ENCODE assay signal across 14 cellular contexts in the genomic region with DNA sequence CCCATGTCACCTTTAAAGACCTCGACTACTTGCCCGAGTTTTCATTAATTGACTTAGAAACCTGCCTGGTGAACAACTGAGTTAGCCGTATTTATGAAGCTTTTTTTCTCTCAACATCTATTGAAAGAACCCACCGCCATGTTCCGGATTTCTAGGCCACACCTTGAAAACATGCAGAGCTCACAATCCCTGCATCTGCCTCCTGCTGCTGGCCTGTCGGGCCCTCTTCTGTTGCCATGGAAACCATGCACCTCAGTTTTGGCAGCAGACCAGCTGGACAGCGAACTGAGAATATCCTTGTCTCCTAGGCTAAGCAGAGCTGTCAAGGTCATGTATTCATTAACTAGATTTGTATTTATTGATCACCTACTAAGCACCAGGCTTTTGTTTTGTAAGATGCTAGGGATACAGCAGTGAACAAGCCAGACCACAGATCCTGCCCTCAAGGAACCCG. TPM values are rescaled to one million over a fixed set of nuclear protein-coding genes. Genes with fewer than 3 reads are reported as not detected.
A peak's percentile ranks its signal among the peaks of the same experiment; 100 is the strongest.
DNase-seq lines count a peak whose midpoint lies in the region; ATAC-seq and TF ChIP-seq lines count a peak whose summit lies in the region.
"Had no signal": no experiment of that assay in that cellular context is flagged by ENCODE, and none has a peak within 500 bp of the region (broad histone marks: within the 10 kb centered on the region; RNA-seq: fewer than 3 reads in every experiment).

No MANE protein-coding gene starts in this region.

- H4K20me1 ChIP-seq in MM.1S (ENCODE audit: insufficient read depth, low read length), result no peaks in the 10 kb centered on the region

- H3K27me3 Mint-ChIP-seq in Calu3 (ENCODE audit: unreplicated experiment), result peaks cover 12% of the 10 kb centered on the region
- no peaks in the 10 kb centered on the region for H3K27me3 Mint-ChIP-seq in naive thymus-derived CD8-positive, alpha-beta T cell

- H3K27ac ChIP-seq in MM.1S (ENCODE audit: low read length) (no peak overlapping the region), RWPE1 (no peak overlapping the region), psoas muscle (no peak overlapping the region), ascending aorta (no peak overlapping the region)
- H3K27ac ChIP-seq: esophagus squamous epithelium, right atrium auricular region had no signal

- CTCF ChIA-PET in Calu3 (lab: Charles Lee) (no interaction called here), RWPE1 (lab: Yijun Ruan, JAX) (interaction anchor here (0.7 kb wide), 1 partner anchor 875 kb away, joined by 3 read pairs; no protein-coding TSS in a partner anchor)

- peaks cover 27% of the 10 kb centered on the region for H3K36me3 Mint-ChIP-seq in Calu3 (ENCODE audit: insufficient read depth, unreplicated experiment)
- H3K36me3 Mint-ChIP-seq in naive thymus-derived CD8-positive, alpha-beta T cell, result no peaks in the 10 kb centered on the region
- H3K36me3 Mint-ChIP-seq: CD4-positive, CD25-positive, alpha-beta regulatory T cell had no signal

- no peak overlapping the region for H3K27ac Mint-ChIP-seq in Calu3 (ENCODE audit: unreplicated experiment)
- H3K27ac Mint-ChIP-seq in naive thymus-derived CD8-positive, alpha-beta T cell, result peak overlapping the region in 1 of 10 donors; percentile 17
- H3K27ac Mint-ChIP-seq: CD4-positive, CD25-positive, alpha-beta regulatory T cell had no signal

- H3K4me1 Mint-ChIP-seq in Calu3 (ENCODE audit: low read depth, unreplicated experiment), result peaks cover 11% of the 10 kb centered on the region
- H3K4me1 Mint-ChIP-seq in naive thymus-derived CD8-positive, alpha-beta T cell, result peaks cover 3 to 10% (median 4%) of the 10 kb centered on the region in 4 donors

- peak; percentile 42 for DNase-seq in Calu3
- peak; percentile 56 for DNase-seq in MM.1S
- peak; percentile 96 for DNase-seq in RPMI8226
- peak; percentile 57 for DNase-seq in kidney tubule cell (ENCODE audit: low spot score)
- no peak for DNase-seq in naive thymus-derived CD8-positive, alpha-beta T cell
- DNase-seq in RWPE1 (ENCODE audit: low spot score), result no peak
- no peak for DNase-seq in psoas muscle
- DNase-seq in ascending aorta (ENCODE audit: low spot score in 2 of 2), result no peak
- DNase-seq: activated CD4-positive, alpha-beta T cell treated with anti-CD3 and anti-CD28 coated beads, Interleukin-2, amount 50 U/mL, for 1 hour; CD4-positive, CD25-positive, alpha-beta regulatory T cell; esophagus squamous epithelium; left colon had no signal

- H3F3A ChIP-seq in MM.1S (ENCODE audit: insufficient read depth, low read length), result peaks cover 19% of the 10 kb centered on the region

- peaks cover 3% of the 10 kb centered on the region for H3K79me2 ChIP-seq in MM.1S (ENCODE audit: low read length)

- peaks cover 12% of the 10 kb centered on the region; the same call in 1 of the 2 replicates for H3K4me1 ChIP-seq in MM.1S (ENCODE audit: low read length)
- no peaks in the 10 kb centered on the region for H3K4me1 ChIP-seq in psoas muscle
- H3K4me1 ChIP-seq in ascending aorta, result peaks cover 0 to 5% of the 10 kb centered on the region in 2 donors

- H3K4me2 ChIP-seq in MM.1S (ENCODE audit: low read depth, low read length), result no peak overlapping the region

- H3K27me3 ChIP-seq in MM.1S (replicated peaks; ENCODE audit: insufficient read depth, low read length) (no peaks in the 10 kb centered on the region), psoas muscle (ENCODE audit: insufficient read depth in 3 of 3, low read length in 2 of 3) (peaks cover 0 to 13% (median 0%) of the 10 kb centered on the region in 3 donors), ascending aorta (no peaks in the 10 kb centered on the region)
- H3K27me3 ChIP-seq: right atrium auricular region had no signal

- 54 to 58% (median 57%) methylated on average over 8 of the region's 8 CpGs for WGBS in psoas muscle, 3 donors

- no peak for TF ChIP-seq CTCF in Calu3 (IDR thresholded peaks at IDR 0.05; ENCODE audit: unreplicated experiment)
- TF ChIP-seq CTCF in MM.1S (IDR thresholded peaks at IDR 0.05; ENCODE audit: low read length), result no peak
- no peak for TF ChIP-seq CTCF in RWPE1 (conservative IDR thresholded peaks at IDR 0.05; ENCODE audit: low read depth)
- no peak for TF ChIP-seq CTCF in psoas muscle (IDR thresholded peaks at IDR 0.05)
- TF ChIP-seq CTCF in ascending aorta (IDR thresholded peaks at IDR 0.05), result no peak

- no peak for ATAC-seq in naive thymus-derived CD8-positive, alpha-beta T cell
- no peak for ATAC-seq in psoas muscle
- ATAC-seq: left colon, Panc1 had no signal

- H3K9me3 Mint-ChIP-seq in Calu3 (ENCODE audit: low read depth, unreplicated experiment), result no peaks in the 10 kb centered on the region
- no peaks in the 10 kb centered on the region for H3K9me3 Mint-ChIP-seq in naive thymus-derived CD8-positive, alpha-beta T cell
- H3K9me3 Mint-ChIP-seq: CD4-positive, CD25-positive, alpha-beta regulatory T cell had no signal

- H3K36me3 ChIP-seq in MM.1S (replicated peaks; ENCODE audit: insufficient read depth, low read length) (no peaks in the 10 kb centered on the region), psoas muscle (ENCODE audit: insufficient read depth in 1 of 2, low read depth in 1 of 2) (no peaks in the 10 kb centered on the region), ascending aorta (no peaks in the 10 kb centered on the region)
- H3K36me3 ChIP-seq: esophagus squamous epithelium, right atrium auricular region had no signal

- no peak overlapping the region for H2AFZ ChIP-seq in MM.1S (ENCODE audit: low read length)

- no TSS peak for BruUV-seq in Calu3 (replicated peaks; lab: Mats Ljungman, UMichigan)

- POLR2A ChIA-PET in naive thymus-derived CD8-positive, alpha-beta T cell (lab: Charles Lee), result no interaction called here
- POLR2A ChIA-PET in RWPE1 (lab: Yijun Ruan, JAX; ENCODE audit: low non-redundant PET), result no interaction called here

- H3K9ac ChIP-seq in MM.1S (ENCODE audit: low read length), result no peak overlapping the region

- H3K4me3 ChIP-seq in MM.1S (ENCODE audit: low read length) (no peak overlapping the region), psoas muscle (no peak overlapping the region), ascending aorta (no peak overlapping the region)
- H3K4me3 ChIP-seq: esophagus squamous epithelium, right atrium auricular region had no signal

- H3K4me3 Mint-ChIP-seq in Calu3 (ENCODE audit: low read depth, unreplicated experiment), result no peak overlapping the region
- no peak overlapping the region for H3K4me3 Mint-ChIP-seq in naive thymus-derived CD8-positive, alpha-beta T cell

- no peaks in the 10 kb centered on the region for H3K9me3 ChIP-seq in MM.1S (replicated peaks; ENCODE audit: insufficient read depth, low read length)
- H3K9me3 ChIP-seq in psoas muscle, result no peaks in the 10 kb centered on the region
- H3K9me3 ChIP-seq in ascending aorta, result no peaks in the 10 kb centered on the region
- H3K9me3 ChIP-seq: esophagus squamous epithelium, right atrium auricular region had no signal

- intact Hi-C loops in Calu3 (cut with micrococcal nuclease; ENCODE audit: unreplicated experiment), result no loop called here
- intact Hi-C loops in psoas muscle (cut with DNase I), result no loop called here
- intact Hi-C loops in ascending aorta (cut with DNase I), result no loop called here

- H3K9me2 ChIP-seq in MM.1S (replicated peaks; ENCODE audit: insufficient read depth, low read length), result no peaks in the 10 kb centered on the region

RNA-seq across cellular contexts. Expression of gene PATZ1, which starts 4.3 kb away (rescaled TPM):
- total RNA-seq in Calu3 (2022), result 35.0 and 35.5 TPM in 2 replicates
- 10 to 100 TPM; 66.9 to 70.6 TPM for total RNA-seq in naive thymus-derived CD8-positive, alpha-beta T cell
- 10 to 100 TPM; 17.8 to 34.2 (median 19.0) TPM for polyA plus RNA-seq in naive thymus-derived CD8-positive, alpha-beta T cell
- 10 to 100 TPM in 3 of 4 donors, 1 to 10 TPM in 1; 7.4 to 14.2 (median 11.3) TPM for total RNA-seq in psoas muscle
- polyA plus RNA-seq in psoas muscle, result 1 to 10 TPM; 5.2 to 9.2 (median 7.3) TPM
- 28.9 TPM for total RNA-seq in ascending aorta

RNA-seq across cellular contexts. Expression of gene DRG1, which starts 49.0 kb away (rescaled TPM):
- total RNA-seq in Calu3 (2022), result 68.8 and 75.2 TPM in 2 replicates
- 100 to 1,000 TPM; 106 to 112 TPM for total RNA-seq in naive thymus-derived CD8-positive, alpha-beta T cell
- 10 to 100 TPM; 82.1 to 92.7 (median 90.8) TPM for polyA plus RNA-seq in naive thymus-derived CD8-positive, alpha-beta T cell
- 10 to 100 TPM; 75.2 to 91.8 (median 85.6) TPM for total RNA-seq in psoas muscle
- polyA plus RNA-seq in psoas muscle, result 100 to 1,000 TPM in 1 of 3 donors, 10 to 100 TPM in 2; 89.9 to 101 (median 98.2) TPM
- 6.9 TPM for total RNA-seq in ascending aorta

RNA-seq across cellular contexts. Expression of gene PIK3IP1, which starts 58.1 kb away (rescaled TPM):
- total RNA-seq in Calu3 (2022), result 6.2 and 7.5 TPM in 2 replicates
- 100 to 1,000 TPM; 730 to 741 TPM for total RNA-seq in naive thymus-derived CD8-positive, alpha-beta T cell
- polyA plus RNA-seq in naive thymus-derived CD8-positive, alpha-beta T cell, result 100 to 1,000 TPM; 530 to 963 (median 585) TPM
- total RNA-seq in psoas muscle, result 10 to 100 TPM in 1 of 4 donors, 1 to 10 TPM in 3; 3.4 to 11.6 (median 6.3) TPM
- 10 to 100 TPM in 1 of 3 donors, 1 to 10 TPM in 2; 2.0 to 10.8 (median 8.4) TPM for polyA plus RNA-seq in psoas muscle
- 16.4 TPM for total RNA-seq in ascending aorta

Comparison
In these comparisons a context has a peak if more than half of its experiments do, and no peak if none do; other contexts are left out.
1. DNase-seq: peak in Calu3 (single experiment), MM.1S (single experiment), RPMI8226 (single experiment) and kidney tubule cell (single experiment); none in naive thymus-derived CD8-positive, alpha-beta T cell (0 of 10), RWPE1 (single experiment), psoas muscle (0 of 2) and ascending aorta (0 of 2).
2. RNA of gene PIK3IP1, which starts 58.1 kb away (total RNA-seq): 730 to 741 TPM in naive thymus-derived CD8-positive, alpha-beta T cell; 16.4 TPM in ascending aorta (single experiment), 3.4 to 11.6 TPM in psoas muscle and 6.2 to 7.5 TPM in Calu3; every median in the first group is over 10 times any median in the second.